In the genomic region with DNA sequence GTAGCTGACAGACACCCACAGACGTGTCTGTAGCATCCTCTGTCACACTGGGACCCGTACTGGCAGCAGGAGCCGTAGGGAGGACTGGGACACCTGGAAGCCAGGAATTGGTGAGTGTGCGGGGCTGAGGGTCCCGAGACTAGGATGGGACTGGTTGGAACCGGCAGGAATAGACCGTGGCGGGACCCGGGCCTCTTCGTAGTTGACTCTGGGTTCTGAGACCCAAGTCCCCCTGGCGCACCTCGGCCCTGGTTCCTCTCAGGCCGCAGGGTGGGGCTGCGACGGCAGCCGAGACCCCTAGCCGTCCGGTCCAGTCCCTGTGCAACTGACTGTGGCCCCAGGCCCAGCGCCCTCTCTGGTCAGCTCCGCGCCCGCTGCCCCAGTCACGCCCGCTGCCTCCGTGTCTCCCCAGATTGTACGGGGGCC, we compare ENCODE assay signal across 9 cellular contexts.
DNase-seq lines count a peak whose midpoint lies in the region; FAIRE-seq and TF ChIP-seq lines count a peak whose summit lies in the region.
"Had no signal": no experiment of that assay in that cellular context is flagged by ENCODE, and none has a peak within 500 bp of the region (broad histone marks: within the 10 kb centered on the region; RNA-seq: fewer than 3 reads in every experiment).

No MANE protein-coding gene starts in this region.

- intact Hi-C loops in sigmoid colon (cut with DNase I) = no loop called here

- H3K9ac ChIP-seq in GM23248 (peak overlapping the region; percentile 29; the same call in 1 of the 2 replicates), keratinocyte (ENCODE audit: control insufficient read depth, extremely low read depth, insufficient read depth, low read length) (no peak overlapping the region)

- H2AFZ ChIP-seq in GM23248 (peak overlapping the region; percentile 83), keratinocyte (ENCODE audit: control insufficient read depth, low read length) (peak overlapping the region; percentile 8)

- H3K9me1 ChIP-seq in keratinocyte (ENCODE audit: control insufficient read depth, extremely low read depth, insufficient read depth, low read length) = no peaks in the 10 kb centered on the region

- H3K4me2 ChIP-seq in GM23248 (ENCODE audit: unreplicated experiment) = peak overlapping the region; percentile 91
- peak overlapping the region; percentile 50 for H3K4me2 ChIP-seq in keratinocyte (ENCODE audit: control insufficient read depth, extremely low read depth, insufficient read depth, low read depth, low read length)

- WGBS in GM23248 (ENCODE audit: low coverage in 1 of 2, low lambda C conversion rate in 2 of 2, missing lambda C conversion rate in 2 of 2), 2 experiments = 17% methylated on average over 25 to 26 of the region's 26 CpGs
- 13 to 48% methylated on average over 26 of the region's 26 CpGs for WGBS in sigmoid colon, 2 donors

- H3K27ac ChIP-seq in GM23248 = no peak overlapping the region
- no peak overlapping the region for H3K27ac ChIP-seq in keratinocyte (ENCODE audit: control insufficient read depth, insufficient read depth, low read length)
- H3K27ac ChIP-seq in sigmoid colon = peak overlapping the region in 2 of 4 donors; percentile 25 to 38

- no peak for TF ChIP-seq CTCF in choroid plexus epithelial cell (conservative IDR thresholded peaks at IDR 0.05; ENCODE audit: low read depth, low read length)
- TF ChIP-seq CTCF in keratinocyte (optimal IDR thresholded peaks at IDR 0.05 in 1 of 3, IDR thresholded peaks at IDR 0.05 in 1 of 3, conservative IDR thresholded peaks at IDR 0.05 in 1 of 3; ENCODE audit: extremely low read depth in 1 of 3, insufficient read depth in 2 of 3, low read length in 3 of 3) = no peak
- no peak for TF ChIP-seq CTCF in sigmoid colon (IDR thresholded peaks at IDR 0.05)

- H3F3A ChIP-seq in GM23248 (ENCODE audit: insufficient read depth) = no peaks in the 10 kb centered on the region

- in situ Hi-C loops in GM23248 (cut with MboI) = no loop called here
- in situ Hi-C loops in HAP-1 (cut with MboI; ENCODE audit: low sequenced_read_pairs) = no loop called here

- no peaks in the 10 kb centered on the region for H3K9me3 ChIP-seq in GM23248 (ENCODE audit: low read depth)
- H3K9me3 ChIP-seq in keratinocyte (ENCODE audit: control insufficient read depth, low read depth, low read length) = no peaks in the 10 kb centered on the region
- no peaks in the 10 kb centered on the region for H3K9me3 ChIP-seq in sigmoid colon
- H3K9me3 ChIP-seq in HAP-1 = peaks cover 4% of the 10 kb centered on the region

- H3K36me3 ChIP-seq in GM23248 (ENCODE audit: low read depth) (no peaks in the 10 kb centered on the region), keratinocyte (ENCODE audit: control insufficient read depth in 2 of 2, extremely low read depth in 1 of 2, insufficient read depth in 2 of 2, low read length in 2 of 2) (no peaks in the 10 kb centered on the region), sigmoid colon (no peaks in the 10 kb centered on the region), HAP-1 (replicated peaks) (no peaks in the 10 kb centered on the region)

- H3K27me3 ChIP-seq in GM23248 (replicated peaks; ENCODE audit: insufficient read depth) (no peaks in the 10 kb centered on the region), keratinocyte (ENCODE audit: control insufficient read depth, extremely low read depth, insufficient read depth, low read length) (no peaks in the 10 kb centered on the region), sigmoid colon (peaks cover 0 to 8% (median 0%) of the 10 kb centered on the region in 3 donors), HAP-1 (ENCODE audit: low read depth) (no peaks in the 10 kb centered on the region)

- dilution Hi-C loops in keratinocyte (cut with MboI; ENCODE audit: extremely low pct_ligation_motif_present, low sequenced_read_pairs) = no loop called here

- no peaks in the 10 kb centered on the region for H3K79me2 ChIP-seq in GM23248 (ENCODE audit: insufficient read depth)
- H3K79me2 ChIP-seq in keratinocyte (ENCODE audit: control insufficient read depth, insufficient read depth, low read length) = no peaks in the 10 kb centered on the region

- H4K20me1 ChIP-seq in GM23248 (ENCODE audit: insufficient read depth) (no peaks in the 10 kb centered on the region), keratinocyte (ENCODE audit: control insufficient read depth, extremely low read depth, insufficient read depth, low read length) (no peaks in the 10 kb centered on the region)

- H3K4me1 ChIP-seq in GM23248 (ENCODE audit: insufficient read depth) = no peaks in the 10 kb centered on the region
- H3K4me1 ChIP-seq in keratinocyte (ENCODE audit: control insufficient read depth, extremely low read depth, insufficient read depth, low read length) = no peaks in the 10 kb centered on the region
- peaks cover 0 to 12% (median 8%) of the 10 kb centered on the region in 4 donors for H3K4me1 ChIP-seq in sigmoid colon
- no peaks in the 10 kb centered on the region for H3K4me1 ChIP-seq in HAP-1

- TF ChIP-seq POLR2A in sigmoid colon (IDR thresholded peaks at IDR 0.05) = no peak

- H3K4me3 ChIP-seq in GM23248 (peak overlapping the region; percentile 76), choroid plexus epithelial cell (ENCODE audit: low read depth, low read length) (peak overlapping the region; percentile 43), keratinocyte (ENCODE audit: control insufficient read depth in 2 of 3, extremely low read depth in 1 of 3, insufficient read depth in 2 of 3, low read depth in 1 of 3, low read length in 3 of 3) (peak overlapping the region in 2 of 3 experiments; percentile 6 to 30), sigmoid colon (peak overlapping the region; percentile 34 to 53 (median 43)), HAP-1 (no peak overlapping the region)

- H3K9me2 ChIP-seq in GM23248 (ENCODE audit: insufficient read depth) = no peaks in the 10 kb centered on the region

- DNase-seq in GM23248 (peak; percentile 7), choroid plexus epithelial cell (ENCODE audit: low read depth) (no peak), keratinocyte (ENCODE audit: low read depth, low spot score) (no peak), sigmoid colon (no peak), hepatic stellate cell (ENCODE audit: low spot score) (no peak), CD1c-positive myeloid dendritic cell (ENCODE audit: extremely low spot score) (no peak), middle frontal gyrus (ENCODE audit: extremely low spot score, low spot score) (no peak), HAP-1 (ENCODE audit: low spot score in 2 of 2) (no peak)
- DNase-seq: NCI-H1436 treated with DMSO at 0.1 percent for 48 hours had no signal

- no peak for TF ChIP-seq EP300 in sigmoid colon (IDR thresholded peaks at IDR 0.05)

- FAIRE-seq in keratinocyte (lab: Jason Lieb, UNC) = no peak
